Comparison of ENCODE assay signal across 8 cellular contexts in the genomic region with DNA sequence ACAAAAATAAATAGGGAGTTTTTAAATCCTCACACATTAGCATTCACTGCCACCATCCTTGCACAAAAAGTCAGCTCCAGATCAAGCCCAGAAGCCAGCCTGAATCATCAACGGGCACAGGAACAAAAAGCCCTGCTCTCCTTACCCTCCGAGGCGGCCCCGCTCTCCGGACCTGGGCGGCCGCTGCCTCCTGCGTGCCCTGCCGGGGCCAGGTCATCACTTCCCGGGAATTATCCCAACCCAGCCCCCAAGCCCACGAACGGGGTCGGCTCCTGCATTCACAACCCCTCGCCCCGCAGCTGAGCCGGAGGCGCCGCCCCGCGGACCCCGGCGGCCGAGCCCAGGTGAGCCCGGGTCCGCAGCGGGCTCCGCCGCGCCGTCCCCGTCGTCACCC. TPM values are rescaled to one million over a fixed set of nuclear protein-coding genes. Genes with fewer than 3 reads are reported as not detected.
A peak's percentile ranks its signal among the peaks of the same experiment; 100 is the strongest.
DNase-seq lines count a peak whose midpoint lies in the region; ATAC-seq and TF ChIP-seq lines count a peak whose summit lies in the region.

No MANE protein-coding gene starts in this region.

- H3K36me3 Mint-ChIP-seq in activated T-cell treated with anti-CD3 and anti-CD28 coated beads, Interleukin-2, amount 50 U/mL, for 4 hours (ENCODE audit: insufficient read depth), result peaks cover 36% of the 10 kb centered on the region

- H3K4me2 ChIP-seq in hepatocyte, result peak overlapping the region; percentile 96

- H3K4me1 Mint-ChIP-seq in activated T-cell treated with anti-CD3 and anti-CD28 coated beads, Interleukin-2, amount 50 U/mL, for 4 hours (ENCODE audit: low read depth), result peaks cover 62% of the 10 kb centered on the region

- TF ChIP-seq CTCF in hepatocyte (IDR thresholded peaks at IDR 0.05; ENCODE audit: poor library complexity) (no peak), spleen (IDR thresholded peaks at IDR 0.05 in 8 of 11, conservative IDR thresholded peaks at IDR 0.05 in 3 of 11) (no peak)

- H3K9me2 ChIP-seq in hepatocyte (replicated peaks; ENCODE audit: insufficient read depth), result no peaks in the 10 kb centered on the region

- H4K20me1 ChIP-seq in hepatocyte (ENCODE audit: insufficient read depth, poor library complexity, severe bottlenecking), result peaks cover 38% of the 10 kb centered on the region

- no peak for TF ChIP-seq POLR2A in spleen (IDR thresholded peaks at IDR 0.05)

- 0% methylated on average over 16 of the region's 32 CpGs for WGBS in hepatocyte (ENCODE audit: low lambda C conversion rate, missing lambda C conversion rate)
- WGBS in spleen, 5 donors, result 0 to 1% (median 0%) methylated on average over 12 to 32 of the region's 32 CpGs

- no peak for ATAC-seq in activated T-cell treated with anti-CD3 and anti-CD28 coated beads, Interleukin-2, amount 50 U/mL, for 4 hours

- no peaks in the 10 kb centered on the region for H3K27me3 Mint-ChIP-seq in activated T-cell treated with anti-CD3 and anti-CD28 coated beads, Interleukin-2, amount 50 U/mL, for 4 hours (ENCODE audit: low read depth)

- H3K9me3 Mint-ChIP-seq in activated T-cell treated with anti-CD3 and anti-CD28 coated beads, Interleukin-2, amount 50 U/mL, for 4 hours, result no peaks in the 10 kb centered on the region

- H3K4me1 ChIP-seq in hepatocyte (ENCODE audit: insufficient read depth) (peaks cover 27% of the 10 kb centered on the region), spleen (peaks cover 44 to 86% (median 63%) of the 10 kb centered on the region in 6 donors)

- H3K36me3 ChIP-seq in hepatocyte (replicated peaks; ENCODE audit: insufficient read depth, low read depth) (peaks cover 6% of the 10 kb centered on the region), spleen (peaks cover 0 to 41% (median 29%) of the 10 kb centered on the region in 6 donors)

- peak overlapping the region; percentile 99 for H3K27ac ChIP-seq in hepatocyte
- H3K27ac ChIP-seq in spleen, result peak overlapping the region; percentile 96 to 100 (median 99)

- H2AFZ ChIP-seq in hepatocyte, result no peak overlapping the region

- no peaks in the 10 kb centered on the region for H3K9me3 ChIP-seq in hepatocyte (ENCODE audit: low read depth)
- no peaks in the 10 kb centered on the region for H3K9me3 ChIP-seq in spleen

- intact Hi-C loops in spleen (cut with DNase I; ENCODE audit: low total_unique reads), result no loop called here

- H3K4me3 ChIP-seq in hepatocyte, result peak overlapping the region; percentile 93
- H3K4me3 ChIP-seq in spleen, result peak overlapping the region; percentile 65 to 94 (median 86)

- DNase-seq in activated T-cell treated with anti-CD3 and anti-CD28 coated beads, Interleukin-2, amount 50 U/mL, for 1 hour, result peak; percentile 38
- DNase-seq in activated T-cell treated with anti-CD3 and anti-CD28 coated beads, Interleukin-2, amount 50 U/mL, for 48 hours, result no peak
- DNase-seq in activated T-cell treated with anti-CD3 and anti-CD28 coated beads, Interleukin-2, amount 50 U/mL, for 4 hours, result no peak
- DNase-seq in hepatocyte (ENCODE audit: low spot score) (no peak), spleen (no peak), NCI-H187 (lab: John Stamatoyannopoulos, UW) (no peak), NCI-H2081 (lab: John Stamatoyannopoulos, UW) (no peak), NCI-H2107 treated with DMSO at 0.1 percent for 48 hours (lab: John Stamatoyannopoulos, UW; ENCODE audit: unreplicated experiment) (no peak)

- H3K79me2 ChIP-seq in hepatocyte, result peaks cover 39% of the 10 kb centered on the region

- H3K27me3 ChIP-seq in hepatocyte (no peaks in the 10 kb centered on the region), spleen (replicated peaks in 1 of 7) (no peaks in the 10 kb centered on the region)

- H3K4me3 Mint-ChIP-seq in activated T-cell treated with anti-CD3 and anti-CD28 coated beads, Interleukin-2, amount 50 U/mL, for 4 hours, result peak overlapping the region; percentile 92

RNA-seq across cellular contexts. Expression of a gene that starts 0.8 kb away (rescaled TPM):
- 100 to 1,000 TPM; 119 to 128 (median 120) TPM for total RNA-seq in activated T-cell treated with anti-CD3 and anti-CD28 coated beads, Interleukin-2, amount 50 U/mL, for 4 hours
- total RNA-seq in hepatocyte, result 104 and 112 TPM in 2 replicates
- 179 and 185 TPM in 2 replicates for polyA plus RNA-seq in hepatocyte
- 100 to 1,000 TPM in 1 of 7 donors, 10 to 100 TPM in 6; 33.9 to 157 (median 43.0) TPM for total RNA-seq in spleen
- polyA plus RNA-seq in spleen, result 10 to 100 TPM; 12.6 to 29.4 (median 19.7) TPM

RNA-seq across cellular contexts. Expression of a gene that starts 12.0 kb away (rescaled TPM):
- 10 to 100 TPM; 92.5 to 96.3 (median 94.6) TPM for total RNA-seq in activated T-cell treated with anti-CD3 and anti-CD28 coated beads, Interleukin-2, amount 50 U/mL, for 4 hours
- total RNA-seq in hepatocyte (65.3 and 102 TPM in 2 replicates), spleen (10 to 100 TPM; 51.6 to 92.2 (median 60.9) TPM)
- polyA plus RNA-seq in hepatocyte (366 and 370 TPM in 2 replicates), spleen (10 to 100 TPM; 75.8 to 89.0 (median 76.6) TPM)

RNA-seq across cellular contexts. Expression of a gene that starts 21.5 kb away (rescaled TPM):
- total RNA-seq in activated T-cell treated with anti-CD3 and anti-CD28 coated beads, Interleukin-2, amount 50 U/mL, for 4 hours, result 10 to 100 TPM; 42.5 to 49.8 (median 44.3) TPM
- total RNA-seq in hepatocyte (102 and 127 TPM in 2 replicates), spleen (10 to 100 TPM; 17.1 to 40.4 (median 21.7) TPM)
- polyA plus RNA-seq in hepatocyte (186 and 201 TPM in 2 replicates), spleen (10 to 100 TPM; 30.0 to 58.1 (median 31.3) TPM)

RNA-seq across cellular contexts. Expression of a gene that starts 42.3 kb away (rescaled TPM):
- under 1 TPM in 1 of 3 donors, not detected in 2; 0.19 TPM for total RNA-seq in activated T-cell treated with anti-CD3 and anti-CD28 coated beads, Interleukin-2, amount 50 U/mL, for 4 hours
- total RNA-seq in hepatocyte (0.60 and 2.8 TPM in 2 replicates), spleen (10 to 100 TPM in 5 of 7 donors, 1 to 10 TPM in 2; 4.6 to 26.8 (median 12.4) TPM)
- polyA plus RNA-seq in hepatocyte (3.5 and 7.6 TPM in 2 replicates), spleen (1 to 10 TPM; 1.8 to 2.8 (median 2.2) TPM)

RNA-seq across cellular contexts. Expression of a gene that starts 54.4 kb away (rescaled TPM):
- total RNA-seq in activated T-cell treated with anti-CD3 and anti-CD28 coated beads, Interleukin-2, amount 50 U/mL, for 4 hours, result 100 to 1,000 TPM; 161 to 213 (median 175) TPM
- total RNA-seq in hepatocyte, result 201 and 226 TPM in 2 replicates
- 354 and 442 TPM in 2 replicates for polyA plus RNA-seq in hepatocyte
- 100 to 1,000 TPM in 3 of 7 donors, 10 to 100 TPM in 4; 77.2 to 185 (median 92.3) TPM for total RNA-seq in spleen
- polyA plus RNA-seq in spleen, result 100 to 1,000 TPM; 283 to 374 (median 336) TPM
